In the genomic region with DNA sequence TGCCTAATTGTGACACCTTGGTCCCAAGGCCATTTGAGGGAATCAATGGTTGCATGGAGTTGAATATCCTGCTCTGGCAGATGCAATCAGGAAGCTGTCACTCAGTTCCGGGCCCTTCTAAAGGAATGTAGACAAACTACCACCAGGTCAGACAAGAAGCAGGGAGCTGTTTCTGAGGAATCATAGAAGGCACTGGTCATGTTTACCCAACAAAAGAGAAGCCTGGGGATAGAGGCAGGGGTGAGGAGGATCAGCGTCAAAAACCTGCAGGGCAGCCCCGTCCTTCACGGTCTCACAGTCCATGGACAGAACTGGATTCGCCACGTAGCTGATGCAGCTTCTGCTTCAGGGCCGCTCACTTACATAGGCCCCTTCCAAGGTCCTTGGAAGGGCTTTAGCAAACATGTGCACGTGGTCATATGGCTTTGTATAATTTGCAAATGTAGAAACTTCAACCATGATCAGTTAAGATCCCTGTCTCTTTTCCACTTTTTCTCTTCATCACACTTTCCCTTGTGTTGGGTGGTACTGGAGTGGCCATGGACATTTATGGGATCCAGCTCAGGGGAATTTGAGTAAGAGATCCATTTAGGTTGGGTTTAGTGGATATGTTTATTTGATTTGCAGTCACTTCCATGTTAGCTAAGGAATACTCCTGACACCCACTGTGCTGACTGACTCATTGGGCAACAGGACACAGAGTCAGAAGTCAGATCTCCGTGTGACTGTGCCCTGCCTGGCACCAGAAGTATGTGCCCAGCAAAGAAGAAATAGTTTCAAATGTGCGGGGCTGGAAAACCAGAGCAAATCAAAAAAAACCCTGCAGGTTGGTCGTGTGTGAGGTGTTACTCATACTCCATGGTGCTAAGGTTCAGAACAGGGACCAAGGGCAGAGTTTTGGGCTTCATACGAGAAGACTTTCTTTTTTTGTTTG, we compare ENCODE assay signal across 1 cellular context.
TF ChIP-seq lines count a peak whose summit lies in the region.

No MANE protein-coding gene starts in this region.

TF ChIP-seq in HepG2, 621 proteins besides CTCF, POLR2A, EP300 and RAD21 (continued from another document and continues in another):
- TF ChIP-seq ZNF556 (CRISPR knock-in tag; IDR thresholded peaks at IDR 0.05; ENCODE audit: borderline replicate concordance), result 0 out of 2 replicates have a peak, but pooled peaks have one; percentile 17
- TF ChIP-seq KDM3A (CRISPR knock-in tag; IDR thresholded peaks at IDR 0.05; ENCODE audit: low read depth), result no peak
- no peak for TF ChIP-seq ZFP62 (CRISPR knock-in tag; IDR thresholded peaks at IDR 0.05)
- TF ChIP-seq ZFP82 (CRISPR knock-in tag; IDR thresholded peaks at IDR 0.05; ENCODE audit: borderline replicate concordance), result no peak
- no peak for TF ChIP-seq ZNF274 (CRISPR knock-in tag; IDR thresholded peaks at IDR 0.05)
- no peak for TF ChIP-seq ZNF879 (CRISPR knock-in tag; IDR thresholded peaks at IDR 0.05)
- no peak for TF ChIP-seq FOXP1 (IDR thresholded peaks at IDR 0.05)
- TF ChIP-seq FOXP1 (CRISPR knock-in tag; IDR thresholded peaks at IDR 0.05), result no peak
- no peak for TF ChIP-seq EED (CRISPR knock-in tag; IDR thresholded peaks at IDR 0.05)
- TF ChIP-seq MED8 (CRISPR knock-in tag; IDR thresholded peaks at IDR 0.05; ENCODE audit: insufficient replicate concordance), result no peak
- no peak for TF ChIP-seq ZNF841 (CRISPR knock-in tag; IDR thresholded peaks at IDR 0.05; ENCODE audit: borderline replicate concordance)
- TF ChIP-seq, protein P1, sequence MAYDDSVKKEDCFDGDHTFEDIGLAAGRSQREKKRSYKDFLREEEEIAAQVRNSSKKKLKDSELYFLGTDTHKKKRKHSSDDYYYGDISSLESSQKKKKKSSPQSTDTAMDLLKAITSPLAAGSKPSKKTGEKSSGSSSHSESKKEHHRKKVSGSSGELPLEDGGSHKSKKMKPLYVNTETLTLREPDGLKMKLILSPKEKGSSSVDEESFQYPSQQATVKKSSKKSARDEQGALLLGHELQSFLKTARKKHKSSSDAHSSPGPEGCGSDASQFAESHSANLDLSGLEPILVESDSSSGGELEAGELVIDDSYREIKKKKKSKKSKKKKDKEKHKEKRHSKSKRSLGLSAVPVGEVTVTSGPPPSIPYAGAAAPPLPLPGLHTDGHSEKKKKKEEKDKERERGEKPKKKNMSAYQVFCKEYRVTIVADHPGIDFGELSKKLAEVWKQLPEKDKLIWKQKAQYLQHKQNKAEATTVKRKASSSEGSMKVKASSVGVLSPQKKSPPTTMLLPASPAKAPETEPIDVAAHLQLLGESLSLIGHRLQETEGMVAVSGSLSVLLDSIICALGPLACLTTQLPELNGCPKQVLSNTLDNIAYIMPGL (CRISPR knock-in tag; IDR thresholded peaks at IDR 0.05; ENCODE audit: borderline replicate concordance in 1 of 2, low read depth in 1 of 2), result 0 out of 4 replicates have a peak, but pooled peaks of 1 of the 2 experiments have one; percentile 17
- TF ChIP-seq FOXK2 (IDR thresholded peaks at IDR 0.05), result no peak
- no peak for TF ChIP-seq ZMAT3 (CRISPR knock-in tag; conservative IDR thresholded peaks at IDR 0.05)
- TF ChIP-seq U2AF1 (optimal IDR thresholded peaks at IDR 0.05; ENCODE audit: low read depth, low read length), result no peak
- TF ChIP-seq, protein P2, sequence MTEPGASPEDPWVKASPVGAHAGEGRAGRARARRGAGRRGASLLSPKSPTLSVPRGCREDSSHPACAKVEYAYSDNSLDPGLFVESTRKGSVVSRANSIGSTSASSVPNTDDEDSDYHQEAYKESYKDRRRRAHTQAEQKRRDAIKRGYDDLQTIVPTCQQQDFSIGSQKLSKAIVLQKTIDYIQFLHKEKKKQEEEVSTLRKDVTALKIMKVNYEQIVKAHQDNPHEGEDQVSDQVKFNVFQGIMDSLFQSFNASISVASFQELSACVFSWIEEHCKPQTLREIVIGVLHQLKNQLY (CRISPR knock-in tag; IDR thresholded peaks at IDR 0.05), result no peak
- TF ChIP-seq SOX5 (CRISPR knock-in tag; IDR thresholded peaks at IDR 0.05; ENCODE audit: borderline replicate concordance), result 0 out of 2 replicates have a peak, but pooled peaks have one; percentile 9
- no peak for TF ChIP-seq ETV6 (CRISPR knock-in tag; conservative IDR thresholded peaks at IDR 0.05)
- TF ChIP-seq ZNF180 (CRISPR knock-in tag; IDR thresholded peaks at IDR 0.05; ENCODE audit: borderline replicate concordance, low read depth), result no peak
- TF ChIP-seq RAD51 (IDR thresholded peaks at IDR 0.05; ENCODE audit: borderline replicate concordance), result no peak
- TF ChIP-seq, protein P3, sequence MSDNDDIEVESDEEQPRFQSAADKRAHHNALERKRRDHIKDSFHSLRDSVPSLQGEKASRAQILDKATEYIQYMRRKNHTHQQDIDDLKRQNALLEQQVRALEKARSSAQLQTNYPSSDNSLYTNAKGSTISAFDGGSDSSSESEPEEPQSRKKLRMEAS (IDR thresholded peaks at IDR 0.05), result peak; percentile 43; the same call in 1 of the 2 replicates
- TF ChIP-seq ZNF546 (CRISPR knock-in tag; conservative IDR thresholded peaks at IDR 0.05), result no peak
- TF ChIP-seq ZNF329 (CRISPR knock-in tag; IDR thresholded peaks at IDR 0.05; ENCODE audit: low read depth), result no peak
- no peak for TF ChIP-seq ZFP36L2 (CRISPR knock-in tag; IDR thresholded peaks at IDR 0.05)
- no peak for TF ChIP-seq ZNF121 (CRISPR knock-in tag; IDR thresholded peaks at IDR 0.05)
- TF ChIP-seq ZBTB38 (CRISPR knock-in tag; IDR thresholded peaks at IDR 0.05), result 0 out of 2 replicates have a peak, but pooled peaks have one; percentile 7
- TF ChIP-seq MBD4 (IDR thresholded peaks at IDR 0.05; ENCODE audit: borderline replicate concordance, low read length), result no peak
- TF ChIP-seq, protein P4, sequence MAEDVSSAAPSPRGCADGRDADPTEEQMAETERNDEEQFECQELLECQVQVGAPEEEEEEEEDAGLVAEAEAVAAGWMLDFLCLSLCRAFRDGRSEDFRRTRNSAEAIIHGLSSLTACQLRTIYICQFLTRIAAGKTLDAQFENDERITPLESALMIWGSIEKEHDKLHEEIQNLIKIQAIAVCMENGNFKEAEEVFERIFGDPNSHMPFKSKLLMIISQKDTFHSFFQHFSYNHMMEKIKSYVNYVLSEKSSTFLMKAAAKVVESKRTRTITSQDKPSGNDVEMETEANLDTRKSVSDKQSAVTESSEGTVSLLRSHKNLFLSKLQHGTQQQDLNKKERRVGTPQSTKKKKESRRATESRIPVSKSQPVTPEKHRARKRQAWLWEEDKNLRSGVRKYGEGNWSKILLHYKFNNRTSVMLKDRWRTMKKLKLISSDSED (CRISPR knock-in tag; IDR thresholded peaks at IDR 0.05), result no peak
- no peak for TF ChIP-seq ZNF17 (CRISPR knock-in tag; IDR thresholded peaks at IDR 0.05)
- TF ChIP-seq, protein P5, sequence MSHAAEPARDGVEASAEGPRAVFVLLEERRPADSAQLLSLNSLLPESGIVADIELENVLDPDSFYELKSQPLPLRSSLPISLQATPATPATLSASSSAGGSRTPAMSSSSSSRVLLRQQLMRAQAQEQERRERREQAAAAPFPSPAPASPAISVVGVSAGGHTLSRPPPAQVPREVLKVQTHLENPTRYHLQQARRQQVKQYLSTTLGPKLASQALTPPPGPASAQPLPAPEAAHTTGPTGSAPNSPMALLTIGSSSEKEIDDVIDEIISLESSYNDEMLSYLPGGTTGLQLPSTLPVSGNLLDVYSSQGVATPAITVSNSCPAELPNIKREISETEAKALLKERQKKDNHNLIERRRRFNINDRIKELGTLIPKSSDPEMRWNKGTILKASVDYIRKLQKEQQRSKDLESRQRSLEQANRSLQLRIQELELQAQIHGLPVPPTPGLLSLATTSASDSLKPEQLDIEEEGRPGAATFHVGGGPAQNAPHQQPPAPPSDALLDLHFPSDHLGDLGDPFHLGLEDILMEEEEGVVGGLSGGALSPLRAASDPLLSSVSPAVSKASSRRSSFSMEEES (CRISPR knock-in tag; IDR thresholded peaks at IDR 0.05), result no peak
- TF ChIP-seq, protein P6, sequence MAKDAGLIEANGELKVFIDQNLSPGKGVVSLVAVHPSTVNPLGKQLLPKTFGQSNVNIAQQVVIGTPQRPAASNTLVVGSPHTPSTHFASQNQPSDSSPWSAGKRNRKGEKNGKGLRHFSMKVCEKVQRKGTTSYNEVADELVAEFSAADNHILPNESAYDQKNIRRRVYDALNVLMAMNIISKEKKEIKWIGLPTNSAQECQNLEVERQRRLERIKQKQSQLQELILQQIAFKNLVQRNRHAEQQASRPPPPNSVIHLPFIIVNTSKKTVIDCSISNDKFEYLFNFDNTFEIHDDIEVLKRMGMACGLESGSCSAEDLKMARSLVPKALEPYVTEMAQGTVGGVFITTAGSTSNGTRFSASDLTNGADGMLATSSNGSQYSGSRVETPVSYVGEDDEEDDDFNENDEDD (CRISPR knock-in tag; IDR thresholded peaks at IDR 0.05; ENCODE audit: borderline replicate concordance), result no peak
- TF ChIP-seq, protein P7, sequence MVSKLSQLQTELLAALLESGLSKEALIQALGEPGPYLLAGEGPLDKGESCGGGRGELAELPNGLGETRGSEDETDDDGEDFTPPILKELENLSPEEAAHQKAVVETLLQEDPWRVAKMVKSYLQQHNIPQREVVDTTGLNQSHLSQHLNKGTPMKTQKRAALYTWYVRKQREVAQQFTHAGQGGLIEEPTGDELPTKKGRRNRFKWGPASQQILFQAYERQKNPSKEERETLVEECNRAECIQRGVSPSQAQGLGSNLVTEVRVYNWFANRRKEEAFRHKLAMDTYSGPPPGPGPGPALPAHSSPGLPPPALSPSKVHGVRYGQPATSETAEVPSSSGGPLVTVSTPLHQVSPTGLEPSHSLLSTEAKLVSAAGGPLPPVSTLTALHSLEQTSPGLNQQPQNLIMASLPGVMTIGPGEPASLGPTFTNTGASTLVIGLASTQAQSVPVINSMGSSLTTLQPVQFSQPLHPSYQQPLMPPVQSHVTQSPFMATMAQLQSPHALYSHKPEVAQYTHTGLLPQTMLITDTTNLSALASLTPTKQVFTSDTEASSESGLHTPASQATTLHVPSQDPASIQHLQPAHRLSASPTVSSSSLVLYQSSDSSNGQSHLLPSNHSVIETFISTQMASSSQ (IDR thresholded peaks at IDR 0.05; ENCODE audit: low read depth), result no peak
- TF ChIP-seq, protein P7 (CRISPR knock-in tag; IDR thresholded peaks at IDR 0.05; ENCODE audit: borderline replicate concordance), result 0 out of 2 replicates have a peak, but pooled peaks have one; percentile 22
- TF ChIP-seq HES4 (CRISPR knock-in tag; IDR thresholded peaks at IDR 0.05; ENCODE audit: borderline replicate concordance), result no peak
- TF ChIP-seq MAFF (IDR thresholded peaks at IDR 0.05; ENCODE audit: low read depth, low read length), result no peak
- TF ChIP-seq, protein P8, sequence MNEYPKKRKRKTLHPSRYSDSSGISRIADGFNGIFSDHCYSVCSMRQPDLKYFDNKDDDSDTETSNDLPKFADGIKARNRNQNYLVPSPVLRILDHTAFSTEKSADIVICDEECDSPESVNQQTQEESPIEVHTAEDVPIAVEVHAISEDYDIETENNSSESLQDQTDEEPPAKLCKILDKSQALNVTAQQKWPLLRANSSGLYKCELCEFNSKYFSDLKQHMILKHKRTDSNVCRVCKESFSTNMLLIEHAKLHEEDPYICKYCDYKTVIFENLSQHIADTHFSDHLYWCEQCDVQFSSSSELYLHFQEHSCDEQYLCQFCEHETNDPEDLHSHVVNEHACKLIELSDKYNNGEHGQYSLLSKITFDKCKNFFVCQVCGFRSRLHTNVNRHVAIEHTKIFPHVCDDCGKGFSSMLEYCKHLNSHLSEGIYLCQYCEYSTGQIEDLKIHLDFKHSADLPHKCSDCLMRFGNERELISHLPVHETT (CRISPR knock-in tag; conservative IDR thresholded peaks at IDR 0.05), result no peak
- 0 out of 2 replicates have a peak, but pooled peaks have one; percentile 43 for TF ChIP-seq MTA1 (CRISPR knock-in tag; IDR thresholded peaks at IDR 0.05; ENCODE audit: borderline replicate concordance)
- 0 out of 2 replicates have a peak, but pooled peaks have one; percentile 64 for TF ChIP-seq ZNF558 (CRISPR knock-in tag; IDR thresholded peaks at IDR 0.05; ENCODE audit: borderline replicate concordance)
- TF ChIP-seq NFE2L1 (CRISPR knock-in tag; IDR thresholded peaks at IDR 0.05; ENCODE audit: borderline replicate concordance), result no peak
- TF ChIP-seq POLR2G (IDR thresholded peaks at IDR 0.05; ENCODE audit: low read depth, low read length), result no peak
- no peak for TF ChIP-seq PAWR (CRISPR knock-in tag; IDR thresholded peaks at IDR 0.05; ENCODE audit: borderline replicate concordance)
- 0 out of 2 replicates have a peak, but pooled peaks have one; percentile 26 for TF ChIP-seq ZNF569 (CRISPR knock-in tag; IDR thresholded peaks at IDR 0.05; ENCODE audit: borderline replicate concordance)
- TF ChIP-seq, protein P9, sequence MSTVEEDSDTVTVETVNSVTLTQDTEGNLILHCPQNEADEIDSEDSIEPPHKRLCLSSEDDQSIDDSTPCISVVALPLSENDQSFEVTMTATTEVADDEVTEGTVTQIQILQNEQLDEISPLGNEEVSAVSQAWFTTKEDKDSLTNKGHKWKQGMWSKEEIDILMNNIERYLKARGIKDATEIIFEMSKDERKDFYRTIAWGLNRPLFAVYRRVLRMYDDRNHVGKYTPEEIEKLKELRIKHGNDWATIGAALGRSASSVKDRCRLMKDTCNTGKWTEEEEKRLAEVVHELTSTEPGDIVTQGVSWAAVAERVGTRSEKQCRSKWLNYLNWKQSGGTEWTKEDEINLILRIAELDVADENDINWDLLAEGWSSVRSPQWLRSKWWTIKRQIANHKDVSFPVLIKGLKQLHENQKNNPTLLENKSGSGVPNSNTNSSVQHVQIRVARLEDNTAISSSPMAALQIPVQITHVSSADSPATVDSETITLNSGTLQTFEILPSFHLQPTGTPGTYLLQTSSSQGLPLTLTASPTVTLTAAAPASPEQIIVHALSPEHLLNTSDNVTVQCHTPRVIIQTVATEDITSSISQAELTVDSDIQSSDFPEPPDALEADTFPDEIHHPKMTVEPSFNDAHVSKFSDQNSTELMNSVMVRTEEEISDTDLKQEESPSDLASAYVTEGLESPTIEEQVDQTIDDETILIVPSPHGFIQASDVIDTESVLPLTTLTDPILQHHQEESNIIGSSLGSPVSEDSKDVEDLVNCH (CRISPR knock-in tag; IDR thresholded peaks at IDR 0.05), result no peak
- TF ChIP-seq CHCHD3 (CRISPR knock-in tag; IDR thresholded peaks at IDR 0.05), result no peak
- no peak for TF ChIP-seq ZNF670 (CRISPR knock-in tag; IDR thresholded peaks at IDR 0.05; ENCODE audit: borderline replicate concordance)
- TF ChIP-seq, protein P10, sequence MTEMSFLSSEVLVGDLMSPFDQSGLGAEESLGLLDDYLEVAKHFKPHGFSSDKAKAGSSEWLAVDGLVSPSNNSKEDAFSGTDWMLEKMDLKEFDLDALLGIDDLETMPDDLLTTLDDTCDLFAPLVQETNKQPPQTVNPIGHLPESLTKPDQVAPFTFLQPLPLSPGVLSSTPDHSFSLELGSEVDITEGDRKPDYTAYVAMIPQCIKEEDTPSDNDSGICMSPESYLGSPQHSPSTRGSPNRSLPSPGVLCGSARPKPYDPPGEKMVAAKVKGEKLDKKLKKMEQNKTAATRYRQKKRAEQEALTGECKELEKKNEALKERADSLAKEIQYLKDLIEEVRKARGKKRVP (CRISPR knock-in tag; IDR thresholded peaks at IDR 0.05), result no peak
- TF ChIP-seq TCF7 (IDR thresholded peaks at IDR 0.05; ENCODE audit: low read depth), result no peak
